ENCODE assay signal across 8 cellular contexts in genomic region chr21:15731243-15731613, GRCh38. TPM values are rescaled to one million over a fixed set of nuclear protein-coding genes. Genes with fewer than 3 reads are reported as not detected.
DNase-seq lines count a peak whose midpoint lies in the region; ATAC-seq, FAIRE-seq and TF ChIP-seq lines count a peak whose summit lies in the region.

No MANE protein-coding gene starts in this region.

- peak overlapping the region; percentile 82 for H3K27ac ChIP-seq in endothelial cell of umbilical vein (ENCODE audit: insufficient read depth, low read depth, low read length)
- H3K27ac ChIP-seq in pancreas, result peak overlapping the region in 3 of 4 donors; percentile 86 to 97 (median 95)

- H3K79me2 ChIP-seq in endothelial cell of umbilical vein (ENCODE audit: control insufficient read depth, insufficient read depth, low read length), result peaks cover 62% of the 10 kb centered on the region

- DNase-seq in GM10266 (ENCODE audit: extremely low spot score) (peak; percentile 18), OCI-M1 (lab: John Stamatoyannopoulos, UW) (peak; percentile 53), endothelial cell of umbilical vein (ENCODE audit: low read depth, low spot score) (peak; percentile 44), pancreas (no peak), NOMO-1 treated with DMSO at 0.1 percent for 48 hours (lab: John Stamatoyannopoulos, UW; ENCODE audit: unreplicated experiment) (no peak)
- no peak for DNase-seq in activated effector memory CD4-positive, alpha-beta T cell treated with anti-CD3 and anti-CD28 coated beads, Interleukin-2, amount 50 U/mL, for 16 hours
- no peak for DNase-seq in activated CD4-positive, alpha-beta T cell treated with anti-CD3 and anti-CD28 coated beads, Interleukin-2, amount 50 U/mL, for 1 hour

- no peaks in the 10 kb centered on the region for H3K9me1 ChIP-seq in endothelial cell of umbilical vein (replicated peaks; ENCODE audit: control insufficient read depth, extremely low read depth, insufficient read depth, low read length)

- FAIRE-seq in endothelial cell of umbilical vein (lab: Jason Lieb, UNC) (no peak), pancreas (lab: Jason Lieb, UNC) (no peak)

- intact Hi-C loops in endothelial cell of umbilical vein (cut with micrococcal nuclease) (loop anchor here (1.0 to 5.0 kb wide), 3 partner anchors 95 to 669 kb away; partner anchors contain the start of gene NRIP1), pancreas (cut with DNase I) (no loop called here)

- peak overlapping the region; percentile 92 for H3K9ac ChIP-seq in endothelial cell of umbilical vein (replicated peaks; ENCODE audit: extremely low read depth, insufficient read depth, low read length)

- TF ChIP-seq CTCF in GM10266 (IDR thresholded peaks at IDR 0.05; ENCODE audit: control insufficient read depth, insufficient read depth, low read depth, missing control alignments) (no peak), endothelial cell of umbilical vein (IDR thresholded peaks at IDR 0.05; ENCODE audit: extremely low read depth in 1 of 2, insufficient read depth in 1 of 2, low read depth in 1 of 2, low read length in 2 of 2) (no peak), pancreas (IDR thresholded peaks at IDR 0.05) (no peak)

- WGBS in pancreas, 2 donors, result 4 to 6% methylated on average over 4 of the region's 4 CpGs

- H3K4me1 ChIP-seq in endothelial cell of umbilical vein (ENCODE audit: control insufficient read depth, extremely low read depth, insufficient read depth, low read length) (peaks cover 31% of the 10 kb centered on the region), pancreas (peaks cover 4 to 21% (median 7%) of the 10 kb centered on the region in 3 donors)

- POLR2A ChIA-PET in endothelial cell of umbilical vein (lab: Charles Lee), result no interaction called here

- H3K36me3 ChIP-seq in endothelial cell of umbilical vein (ENCODE audit: control insufficient read depth in 2 of 2, extremely low read depth in 1 of 2, insufficient read depth in 2 of 2, low read length in 2 of 2), result no peaks in the 10 kb centered on the region
- no peaks in the 10 kb centered on the region for H3K36me3 ChIP-seq in pancreas

- CTCF ChIA-PET in endothelial cell of umbilical vein (lab: Charles Lee), result no interaction called here

- H2AFZ ChIP-seq in endothelial cell of umbilical vein (ENCODE audit: low read depth, low read length), result no peak overlapping the region

- H4K20me1 ChIP-seq in endothelial cell of umbilical vein (replicated peaks; ENCODE audit: control insufficient read depth, extremely low read depth, insufficient read depth, low read length), result peaks cover 3% of the 10 kb centered on the region

- no peak for TF ChIP-seq POLR2A in endothelial cell of umbilical vein (IDR thresholded peaks at IDR 0.05; ENCODE audit: low read depth, low read length)

- H3K4me3 ChIP-seq in endothelial cell of umbilical vein (replicated peaks in 1 of 3; ENCODE audit: insufficient read depth in 1 of 3, low read depth in 1 of 3, low read length in 3 of 3) (peak overlapping the region; percentile 92 to 99 (median 95)), pancreas (peak overlapping the region; percentile 58 to 86 (median 68))

- H3K9me3 ChIP-seq in endothelial cell of umbilical vein (replicated peaks; ENCODE audit: control insufficient read depth, insufficient read depth, low read length) (no peaks in the 10 kb centered on the region), pancreas (no peaks in the 10 kb centered on the region)

- H3K4me2 ChIP-seq in endothelial cell of umbilical vein (ENCODE audit: insufficient read depth, low read length), result peak overlapping the region; percentile 100

- BruUV-seq in endothelial cell of umbilical vein (replicated peaks; lab: Mats Ljungman, UMichigan), result TSS peak; percentile 34

- ATAC-seq in pancreas (peak in 1 of 4 donors; percentile 8), GM18870 (IDR thresholded peaks at IDR 0.05; ENCODE audit: unreplicated experiment) (no peak)

- dilution Hi-C loops in endothelial cell of umbilical vein (cut with MboI; ENCODE audit: extremely low pct_ligation_motif_present, low sequenced_read_pairs), result no loop called here

- no peaks in the 10 kb centered on the region for H3K27me3 ChIP-seq in endothelial cell of umbilical vein (ENCODE audit: control insufficient read depth in 2 of 2, insufficient read depth in 2 of 2, low read length in 2 of 2)
- no peaks in the 10 kb centered on the region for H3K27me3 ChIP-seq in pancreas

TF ChIP-seq in endothelial cell of umbilical vein, 7 proteins besides CTCF, POLR2A, EP300 and RAD21:
- TF ChIP-seq EZH2 (IDR thresholded peaks at IDR 0.05; ENCODE audit: borderline replicate concordance, low read depth, low read length, severe bottlenecking), result no peak
- TF ChIP-seq POLR2AphosphoS5 (IDR thresholded peaks at IDR 0.05; ENCODE audit: insufficient read depth, low read depth, low read length), result no peak
- peak; percentile 63 for TF ChIP-seq GATA2 (IDR thresholded peaks at IDR 0.05; ENCODE audit: insufficient read depth, insufficient read length, low read depth, low read length)

RNA-seq across cellular contexts. Expression of gene USP25, which starts 1.4 kb away (rescaled TPM):
- total RNA-seq in endothelial cell of umbilical vein, result 66.9 and 67.5 TPM in 2 replicates
- 13.6 and 14.4 TPM in 2 replicates for polyA plus RNA-seq in endothelial cell of umbilical vein
- polyA plus RNA-seq in endothelial cell of umbilical vein (2011; cell fraction: cytosol; rRNA removed), result 17.7 and 18.1 TPM in 2 replicates
- polyA plus RNA-seq in endothelial cell of umbilical vein (2011; cell fraction: nucleus; rRNA removed), result 44.6 and 56.6 TPM in 2 replicates
- polyA plus RNA-seq in endothelial cell of umbilical vein (2012), result 51.0 TPM in 2 replicates
- polyA minus RNA-seq in endothelial cell of umbilical vein, result 66.9 and 78.5 TPM in 2 replicates
- polyA minus RNA-seq in endothelial cell of umbilical vein (2011; cell fraction: cytosol; rRNA and poly(A)+ RNA removed), result 31.7 TPM
- 227 and 311 TPM in 2 replicates for polyA minus RNA-seq in endothelial cell of umbilical vein (2011; cell fraction: nucleus; rRNA and poly(A)+ RNA removed)
- 10 to 100 TPM; 14.0 to 24.8 (median 16.2) TPM for total RNA-seq in pancreas
- polyA plus RNA-seq in pancreas, result 1 to 10 TPM; 4.3 to 8.1 TPM

Comparison
In these comparisons a context has a peak if more than half of its experiments do, and no peak if none do; other contexts are left out.
1. DNase-seq: peak in GM10266 (single experiment), OCI-M1 (single experiment) and endothelial cell of umbilical vein (single experiment); none in pancreas (0 of 6), activated effector memory CD4-positive, alpha-beta T cell treated with anti-CD3 and anti-CD28 coated beads, Interleukin-2, amount 50 U/mL, for 16 hours (single experiment), activated CD4-positive, alpha-beta T cell treated with anti-CD3 and anti-CD28 coated beads, Interleukin-2, amount 50 U/mL, for 1 hour (single experiment) and NOMO-1 treated with DMSO at 0.1 percent for 48 hours (single experiment).